ENCODE assay signal across 8 cellular contexts in the genomic region with DNA sequence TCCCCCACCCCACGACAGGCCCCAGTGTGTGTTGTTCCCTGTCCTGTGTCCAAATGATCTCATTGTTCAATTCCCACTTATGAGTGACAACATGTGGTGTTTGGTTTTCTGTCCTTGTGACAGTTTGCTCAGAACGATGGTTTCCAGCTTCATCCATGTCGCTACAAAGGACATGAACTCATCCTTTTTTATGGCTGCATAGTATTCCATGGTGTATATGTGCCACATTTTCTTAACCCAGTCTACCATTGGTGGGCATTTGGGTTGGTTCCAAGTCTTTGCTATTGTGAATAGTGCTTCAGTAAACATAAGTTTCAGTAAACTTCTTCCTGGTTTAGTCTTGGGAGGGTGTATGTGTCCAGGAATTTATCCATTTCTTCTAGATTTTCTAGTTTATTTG. TPM values are rescaled to one million over a fixed set of nuclear protein-coding genes. Genes with fewer than 3 reads are reported as not detected.
"Had no signal": no experiment of that assay in that cellular context is flagged by ENCODE, and none has a peak within 500 bp of the region (broad histone marks: within the 10 kb centered on the region; RNA-seq: fewer than 3 reads in every experiment).

No MANE protein-coding gene starts in this region.

RNA-seq across cellular contexts. Expression of a gene that starts 26.7 kb away (rescaled TPM):
- total RNA-seq: OCI-LY7, PC-3, PC-9, Right ventricle myocardium inferior, RPMI7951, SJCRH30, SJSA1 had no signal
- polyA plus RNA-seq: SK-N-SH had no signal
